Comparison of ENCODE assay signal across 23 cellular contexts in genomic region chr4:4499438-4500123, GRCh38. TPM values are rescaled to one million over a fixed set of nuclear protein-coding genes. Genes with fewer than 3 reads are reported as not detected.
DNase-seq lines count a peak whose midpoint lies in the region; ATAC-seq, FAIRE-seq and TF ChIP-seq lines count a peak whose summit lies in the region.
"Had no signal": no experiment of that assay in that cellular context is flagged by ENCODE, and none has a peak within 500 bp of the region (broad histone marks: within the 10 kb centered on the region; RNA-seq: fewer than 3 reads in every experiment).

No MANE protein-coding gene starts in this region.

- H3K27ac Mint-ChIP-seq in Calu3 (ENCODE audit: unreplicated experiment), result peak overlapping the region; percentile 50

- 14 to 18% methylated on average over 4 of the region's 4 CpGs for WGBS in pancreas, 2 donors
- 92% methylated on average over 4 of the region's 4 CpGs for WGBS in SK-N-SH (ENCODE audit: low lambda C conversion rate)

- H4K20me1 ChIP-seq in SK-N-SH (ENCODE audit: insufficient read depth), result no peaks in the 10 kb centered on the region; the same call in 1 of the 2 replicates

- CTCF ChIA-PET in Calu3 (lab: Charles Lee), result interaction anchor here (1.0 to 1.3 kb wide), 3 partner anchors 9 to 20 kb away, joined by 3 to 6 read pairs (median 3); no protein-coding TSS in a partner anchor
- CTCF ChIA-PET in SK-N-SH (lab: Yijun Ruan, JAX), result interaction anchor here (1.1 to 2.7 kb wide), 4 partner anchors 8 to 19 kb away, joined by 3 to 18 read pairs (median 6); no protein-coding TSS in a partner anchor

- peaks cover 5% of the 10 kb centered on the region for H3K36me3 Mint-ChIP-seq in Calu3 (ENCODE audit: insufficient read depth, unreplicated experiment)

- intact Hi-C loops in Calu3 (cut with micrococcal nuclease; ENCODE audit: unreplicated experiment) (loop anchor here (1.0 kb wide), 1 partner anchor 11 kb away; no protein-coding TSS in a partner anchor), pancreas (cut with DNase I) (no loop called here)

- ATAC-seq in left lobe of liver (peak; percentile 96), pancreas (peak; percentile 59 to 87 (median 74)), HG03469 (IDR thresholded peaks at IDR 0.05; ENCODE audit: unreplicated experiment) (no peak)

- H3K4me1 ChIP-seq in pancreas (peaks cover 4 to 33% (median 21%) of the 10 kb centered on the region in 3 donors), SK-N-SH (ENCODE audit: control insufficient read depth in 1 of 2, insufficient read depth in 2 of 2, low read depth in 1 of 2, low read length in 1 of 2) (peaks cover 0 to 9% of the 10 kb centered on the region in 2 experiments; a peak in 2 of 4 replicates)

- TF ChIP-seq CTCF in Calu3 (IDR thresholded peaks at IDR 0.05; ENCODE audit: unreplicated experiment) (no peak), pancreas (IDR thresholded peaks at IDR 0.05) (no peak), SK-N-SH (IDR thresholded peaks at IDR 0.05) (no peak)

- H3K9me2 ChIP-seq in SK-N-SH, result no peaks in the 10 kb centered on the region

- no peak for TF ChIP-seq RAD21 in SK-N-SH (IDR thresholded peaks at IDR 0.05; ENCODE audit: low read length)

- H3K36me3 ChIP-seq in pancreas (no peaks in the 10 kb centered on the region), SK-N-SH (replicated peaks in 1 of 2; ENCODE audit: control insufficient read depth in 1 of 2, insufficient read depth in 2 of 2, low read length in 1 of 2) (no peaks in the 10 kb centered on the region)
- H3K36me3 ChIP-seq: MG63 had no signal

- BruUV-seq in Calu3 (replicated peaks; lab: Mats Ljungman, UMichigan), result no TSS peak

- H2AFZ ChIP-seq in SK-N-SH (ENCODE audit: low read depth), result no peak overlapping the region

- FAIRE-seq in TTC549 (lab: Jason Lieb, UNC) (peak; percentile 41), pancreas (lab: Jason Lieb, UNC) (no peak)
- FAIRE-seq: GM18507, HTR-8/SVneo had no signal

- H3K4me3 ChIP-seq in pancreas (peak overlapping the region in 2 of 4 donors; percentile 4 to 13), SK-N-SH (ENCODE audit: low read depth in 2 of 2, low read length in 1 of 2) (no peak overlapping the region)
- H3K4me3 ChIP-seq: MG63 had no signal

- no peak for DNase-seq in Calu3
- peak; percentile 72 for DNase-seq in left lobe of liver (ENCODE audit: low spot score)
- DNase-seq in pancreas, result no peak
- DNase-seq in SK-N-SH, result no peak
- DNase-seq in amniotic stem cell (lab: John Stamatoyannopoulos, UW), result no peak
- no peak for DNase-seq in activated CD4-positive, CD25-positive, alpha-beta regulatory T cell (lab: John Stamatoyannopoulos, UW)
- DNase-seq: 8988T, ACHN, H7, KG1, MG63, NCI-H1105 treated with DMSO at 0.1 percent for 48 hours, NCI-H1694, NCI-H2081, NCI-H226, NCI-H510A, NCI-H69, RPMI8226, SHP77 had no signal

- POLR2A ChIA-PET in SK-N-SH (lab: Yijun Ruan, JAX), result no interaction called here

- H3K4me3 Mint-ChIP-seq in Calu3 (ENCODE audit: low read depth, unreplicated experiment), result peak overlapping the region; percentile 53

- peaks cover 27% of the 10 kb centered on the region for H3K4me1 Mint-ChIP-seq in Calu3 (ENCODE audit: low read depth, unreplicated experiment)

- peaks cover 22% of the 10 kb centered on the region; the same call in 1 of the 2 replicates for H3K79me2 ChIP-seq in SK-N-SH (ENCODE audit: insufficient read depth)

- H3K9me3 ChIP-seq in pancreas (no peaks in the 10 kb centered on the region), SK-N-SH (no peaks in the 10 kb centered on the region)
- H3K9me3 ChIP-seq: MG63 had no signal

- no peaks in the 10 kb centered on the region for H3K9me3 Mint-ChIP-seq in Calu3 (ENCODE audit: low read depth, unreplicated experiment)

- no peak for TF ChIP-seq EP300 in SK-N-SH (IDR thresholded peaks at IDR 0.05; ENCODE audit: borderline replicate concordance in 1 of 2, low read depth in 1 of 2, low read length in 1 of 2)

- H3K27me3 ChIP-seq in pancreas, result no peaks in the 10 kb centered on the region
- H3K27me3 ChIP-seq in SK-N-SH (ENCODE audit: insufficient read depth), result no peaks in the 10 kb centered on the region
- H3K27me3 ChIP-seq: MG63 had no signal

- no peaks in the 10 kb centered on the region for H3F3A ChIP-seq in SK-N-SH (replicated peaks; ENCODE audit: insufficient read depth)

- H3K27ac ChIP-seq in pancreas (peak overlapping the region in 2 of 4 donors; percentile 45 to 57), SK-N-SH (ENCODE audit: low read depth in 2 of 2, low read length in 1 of 2) (no peak overlapping the region)

- H3K4me2 ChIP-seq in SK-N-SH, result no peak overlapping the region

- H3K27me3 Mint-ChIP-seq in Calu3 (ENCODE audit: unreplicated experiment), result no peaks in the 10 kb centered on the region

- H3K9ac ChIP-seq in SK-N-SH, result no peak overlapping the region

TF ChIP-seq in SK-N-SH, 30 proteins besides CTCF, POLR2A, EP300 and RAD21:
- TF ChIP-seq TAF1 (IDR thresholded peaks at IDR 0.05; ENCODE audit: borderline replicate concordance, low read depth, low read length) (no peak), REST (IDR thresholded peaks at IDR 0.05; ENCODE audit: low read depth, low read length) (no peak), NFIC (IDR thresholded peaks at IDR 0.05; ENCODE audit: borderline replicate concordance) (no peak), SIN3A (IDR thresholded peaks at IDR 0.05; ENCODE audit: borderline replicate concordance, low read depth, low read length) (no peak), MEF2A (IDR thresholded peaks at IDR 0.05; ENCODE audit: borderline replicate concordance, low read depth) (no peak), EZH2phosphoT487 (IDR thresholded peaks at IDR 0.05; ENCODE audit: borderline replicate concordance, low read depth) (no peak), FOXJ3 (CRISPR knock-in tag; IDR thresholded peaks at IDR 0.05) (no peak), CHD2 (IDR thresholded peaks at IDR 0.05; ENCODE audit: low read length, partially characterized antibody) (no peak), RFX5 (IDR thresholded peaks at IDR 0.05; ENCODE audit: low read length) (no peak), IRF3 (IDR thresholded peaks at IDR 0.05; ENCODE audit: low read depth, low read length) (no peak), SMC3 (IDR thresholded peaks at IDR 0.05; ENCODE audit: low read depth, low read length) (no peak), MXI1 (IDR thresholded peaks at IDR 0.05; ENCODE audit: low read depth, low read length) (no peak), TCF12 (IDR thresholded peaks at IDR 0.05) (no peak), FOSL2 (IDR thresholded peaks at IDR 0.05; ENCODE audit: borderline replicate concordance, low read depth) (no peak)
- TF ChIP-seq, protein P1, sequence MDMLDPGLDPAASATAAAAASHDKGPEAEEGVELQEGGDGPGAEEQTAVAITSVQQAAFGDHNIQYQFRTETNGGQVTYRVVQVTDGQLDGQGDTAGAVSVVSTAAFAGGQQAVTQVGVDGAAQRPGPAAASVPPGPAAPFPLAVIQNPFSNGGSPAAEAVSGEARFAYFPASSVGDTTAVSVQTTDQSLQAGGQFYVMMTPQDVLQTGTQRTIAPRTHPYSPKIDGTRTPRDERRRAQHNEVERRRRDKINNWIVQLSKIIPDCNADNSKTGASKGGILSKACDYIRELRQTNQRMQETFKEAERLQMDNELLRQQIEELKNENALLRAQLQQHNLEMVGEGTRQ (IDR thresholded peaks at IDR 0.05; ENCODE audit: borderline replicate concordance, low read depth, low read length), result no peak

RNA-seq across cellular contexts. Expression of gene STX18, which starts 42.3 kb away (rescaled TPM):
- total RNA-seq in Calu3 (2022) (25.6 and 27.3 TPM in 2 replicates), left lobe of liver (14.2 TPM), pancreas (10 to 100 TPM; 13.6 to 26.0 (median 18.1) TPM)
- polyA plus RNA-seq in pancreas (10 to 100 TPM; 30.0 to 35.9 TPM), SK-N-SH (2012; rRNA removed) (17.3 and 22.3 TPM in 2 replicates)
- polyA plus RNA-seq in SK-N-SH (2012; cell fraction: cytosol; rRNA removed), result 16.2 and 18.5 TPM in 2 replicates
- polyA plus RNA-seq in SK-N-SH (2012; cell fraction: nucleus; rRNA removed), result 32.5 and 40.2 TPM in 2 replicates
